18 cellular contexts compared by ENCODE assay signal in the genomic region with DNA sequence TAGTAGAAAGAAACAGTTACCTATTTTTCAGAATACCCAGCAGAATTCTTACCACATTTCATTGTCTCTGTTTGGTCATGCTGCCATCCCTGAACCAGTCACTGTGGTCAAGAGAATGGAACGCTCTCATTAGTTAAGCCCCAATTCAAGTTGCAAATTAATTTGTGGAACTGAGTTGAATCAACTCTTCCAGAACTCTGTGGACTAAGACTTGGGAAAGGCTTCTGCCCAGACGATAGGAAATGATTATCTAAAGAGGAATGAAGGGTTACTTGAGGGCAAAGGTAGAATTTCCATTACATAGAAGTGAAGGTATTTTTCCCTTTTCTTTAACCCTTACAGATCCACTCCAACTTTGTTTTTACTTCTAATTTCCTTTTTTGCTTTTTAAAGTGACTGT.
DNase-seq lines count a peak whose midpoint lies in the region; ATAC-seq, FAIRE-seq and TF ChIP-seq lines count a peak whose summit lies in the region.
"Had no signal": no experiment of that assay in that cellular context is flagged by ENCODE, and none has a peak within 500 bp of the region (broad histone marks: within the 10 kb centered on the region; RNA-seq: fewer than 3 reads in every experiment).

No MANE protein-coding gene starts in this region.

- no peak for TF ChIP-seq POLR2A in A549 (IDR thresholded peaks at IDR 0.05; ENCODE audit: low read length)
- no peak for TF ChIP-seq POLR2A in HCT116 (IDR thresholded peaks at IDR 0.05; ENCODE audit: borderline replicate concordance, extremely low read depth, insufficient read depth, insufficient read length)

- WGBS in A549 (ENCODE audit: missing lambda C conversion rate) = 30% methylated on average over 2 of the region's 2 CpGs
- 53% methylated on average over 2 of the region's 2 CpGs for WGBS in hepatocyte (ENCODE audit: low lambda C conversion rate, missing lambda C conversion rate)

- H3K4me1 ChIP-seq in A549 (0 out of 3 replicates have a peak, but pooled peaks cover 3% of the 10 kb centered on the region), HCT116 (ENCODE audit: control insufficient read depth in 1 of 2, insufficient read depth in 2 of 2, low read length in 2 of 2) (peaks cover 0 to 3% of the 10 kb centered on the region in 2 experiments; a peak in 1 of 4 replicates), hepatocyte (ENCODE audit: insufficient read depth) (no peaks in the 10 kb centered on the region)
- H3K4me1 ChIP-seq: transverse colon had no signal

- H3K27ac ChIP-seq in A549 (0 out of 6 replicates have a peak overlapping the region, but pooled peaks of 1 of the 2 experiments have one; percentile 52), HCT116 (ENCODE audit: low read depth, low read length) (no peak overlapping the region), hepatocyte (peak overlapping the region; percentile 12)
- H3K27ac ChIP-seq: HL-60, transverse colon had no signal

- no peak overlapping the region for H3K9ac ChIP-seq in HCT116 (ENCODE audit: low read length)

- FAIRE-seq in A549 (lab: Jason Lieb, UNC) (no peak), frontal cortex (lab: Jason Lieb, UNC) (no peak)
- FAIRE-seq: GM12892, GM19239 had no signal

- no TSS peak for BruUV-seq in HCT116 (replicated peaks; lab: Mats Ljungman, UMichigan)

- H3K36me3 ChIP-seq in HCT116 (ENCODE audit: control insufficient read depth in 1 of 2, insufficient read depth in 2 of 2, low read length in 2 of 2) = no peaks in the 10 kb centered on the region
- no peaks in the 10 kb centered on the region for H3K36me3 ChIP-seq in hepatocyte (replicated peaks; ENCODE audit: insufficient read depth, low read depth)
- H3K36me3 ChIP-seq: transverse colon had no signal

- H3K27me3 ChIP-seq in HCT116 (ENCODE audit: insufficient read depth, low read length) (no peaks in the 10 kb centered on the region), hepatocyte (no peaks in the 10 kb centered on the region)
- H3K27me3 ChIP-seq: transverse colon had no signal

- no peaks in the 10 kb centered on the region for H3K36me3 Mint-ChIP-seq in activated CD8-positive, alpha-beta memory T cell treated with anti-CD3 and anti-CD28 coated beads, Interleukin-2, amount 10 ng/mL, durations not matched to agents 7 days and 5 days
- peaks cover 4% of the 10 kb centered on the region for H3K36me3 Mint-ChIP-seq in chondrocyte (ENCODE audit: low read depth)

- H3K4me3 ChIP-seq in A549 (no peak overlapping the region), HCT116 (replicated peaks in 1 of 2; ENCODE audit: low read depth in 1 of 2, low read length in 2 of 2) (no peak overlapping the region), hepatocyte (no peak overlapping the region)
- H3K4me3 ChIP-seq: transverse colon had no signal

- H3K9me3 ChIP-seq in A549 (no peaks in the 10 kb centered on the region; the same call in 2 of the 3 replicates), HCT116 (ENCODE audit: control insufficient read depth in 1 of 2, insufficient read depth in 1 of 2, low read depth in 1 of 2, low read length in 2 of 2) (no peaks in the 10 kb centered on the region), hepatocyte (ENCODE audit: low read depth) (no peaks in the 10 kb centered on the region)
- H3K9me3 ChIP-seq: transverse colon had no signal

- H3K27me3 Mint-ChIP-seq in activated CD8-positive, alpha-beta memory T cell treated with anti-CD3 and anti-CD28 coated beads, Interleukin-2, amount 10 ng/mL, durations not matched to agents 7 days and 5 days = no peaks in the 10 kb centered on the region
- no peaks in the 10 kb centered on the region for H3K27me3 Mint-ChIP-seq in chondrocyte (ENCODE audit: low read depth)
- H3K27me3 Mint-ChIP-seq: memory B cell had no signal

- ATAC-seq in A549 (peak in 1 of 2 experiments; percentile 35; a peak in 1 of 6 replicates), HCT116 (no peak)
- no peak for ATAC-seq in activated CD8-positive, alpha-beta memory T cell treated with anti-CD3 and anti-CD28 coated beads, Interleukin-2, amount 10 ng/mL, durations not matched to agents 7 days and 5 days
- ATAC-seq: activated T-cell treated with anti-CD3 and anti-CD28 coated beads, Interleukin-2, amount 50 U/mL, for 4 hours had no signal

- no peak overlapping the region for H3K27ac Mint-ChIP-seq in activated CD8-positive, alpha-beta memory T cell treated with anti-CD3 and anti-CD28 coated beads, Interleukin-2, amount 10 ng/mL, durations not matched to agents 7 days and 5 days
- no peak overlapping the region for H3K27ac Mint-ChIP-seq in chondrocyte (ENCODE audit: unreplicated experiment)
- H3K27ac Mint-ChIP-seq: memory B cell had no signal

- H3K79me2 ChIP-seq in HCT116 (ENCODE audit: insufficient read depth, low read length) (no peaks in the 10 kb centered on the region), hepatocyte (no peaks in the 10 kb centered on the region)

- TF ChIP-seq RAD21 in A549 (conservative IDR thresholded peaks at IDR 0.05 in 1 of 2, IDR thresholded peaks at IDR 0.05 in 1 of 2) (no peak), HCT116 (IDR thresholded peaks at IDR 0.05; ENCODE audit: low read depth) (no peak)

- no peaks in the 10 kb centered on the region for H3K4me1 Mint-ChIP-seq in activated CD8-positive, alpha-beta memory T cell treated with anti-CD3 and anti-CD28 coated beads, Interleukin-2, amount 10 ng/mL, durations not matched to agents 7 days and 5 days
- peaks cover 13% of the 10 kb centered on the region for H3K4me1 Mint-ChIP-seq in chondrocyte (ENCODE audit: low read depth)
- H3K4me1 Mint-ChIP-seq: memory B cell had no signal

- POLR2A ChIA-PET in A549 (lab: Yijun Ruan, JAX) (no interaction called here), HCT116 (lab: Charles Lee) (no interaction called here)

- H2AFZ ChIP-seq in HCT116 (ENCODE audit: low read depth, low read length, poor library complexity, severe bottlenecking) (peak overlapping the region; percentile 5), hepatocyte (no peak overlapping the region)

- RAD21 ChIA-PET in HCT116 (lab: Charles Lee; ENCODE audit: low non-redundant PET in 1 of 2, low total read pairs in 2 of 2, uncharacterized antibody in 2 of 2, unreplicated experiment in 2 of 2) = no interaction called here

- no peak for TF ChIP-seq CTCF in A549 (IDR thresholded peaks at IDR 0.05)
- no peak for TF ChIP-seq CTCF in HCT116 (IDR thresholded peaks at IDR 0.05 in 2 of 3, conservative IDR thresholded peaks at IDR 0.05 in 1 of 3; ENCODE audit: borderline replicate concordance in 1 of 3, insufficient read depth in 1 of 3, low read depth in 2 of 3, low read length in 2 of 3)
- no peak for TF ChIP-seq CTCF in hepatocyte (IDR thresholded peaks at IDR 0.05; ENCODE audit: poor library complexity)
- no peak for TF ChIP-seq CTCF in chondrocyte (IDR thresholded peaks at IDR 0.05)

- no peaks in the 10 kb centered on the region; the same call in 1 of the 2 replicates for H3K9me2 ChIP-seq in HCT116 (ENCODE audit: insufficient read depth)
- H3K9me2 ChIP-seq in hepatocyte (replicated peaks; ENCODE audit: insufficient read depth) = no peaks in the 10 kb centered on the region

- H3K4me2 ChIP-seq in A549 = peak overlapping the region; percentile 42
- no peak overlapping the region for H3K4me2 ChIP-seq in HCT116 (ENCODE audit: low read length)
- no peak overlapping the region for H3K4me2 ChIP-seq in hepatocyte

- CTCF ChIA-PET in A549 (lab: Yijun Ruan, JAX) (no interaction called here), HCT116 (lab: Charles Lee) (no interaction called here)
- CTCF ChIA-PET in activated CD8-positive, alpha-beta memory T cell treated with anti-CD3 and anti-CD28 coated beads, Interleukin-2, amount 10 ng/mL, durations not matched to agents 7 days and 5 days (lab: Charles Lee) = no interaction called here

- intact Hi-C loops in HCT116 (cut with micrococcal nuclease) = no loop called here

- H3K9me3 Mint-ChIP-seq in activated CD8-positive, alpha-beta memory T cell treated with anti-CD3 and anti-CD28 coated beads, Interleukin-2, amount 10 ng/mL, durations not matched to agents 7 days and 5 days (ENCODE audit: low read depth) = no peaks in the 10 kb centered on the region
- H3K9me3 Mint-ChIP-seq in chondrocyte (ENCODE audit: low read depth) = peaks cover 7% of the 10 kb centered on the region

- TF ChIP-seq EP300 in A549 (IDR thresholded peaks at IDR 0.05) = no peak

- H3K4me3 Mint-ChIP-seq in activated CD8-positive, alpha-beta memory T cell treated with anti-CD3 and anti-CD28 coated beads, Interleukin-2, amount 10 ng/mL, durations not matched to agents 7 days and 5 days = no peak overlapping the region
- H3K4me3 Mint-ChIP-seq in chondrocyte (ENCODE audit: unreplicated experiment) = no peak overlapping the region
- H3K4me3 Mint-ChIP-seq: activated T-cell treated with anti-CD3 and anti-CD28 coated beads, Interleukin-2, amount 50 U/mL, for 4 hours; memory B cell had no signal

- DNase-seq in A549 (ENCODE audit: low read depth in 1 of 2, low spot score in 1 of 2) (peak in 1 of 2 experiments; percentile 10), HCT116 (ENCODE audit: low read depth, low spot score) (no peak), amniotic epithelial cell (ENCODE audit: low read depth) (peak; percentile 75), hepatocyte (ENCODE audit: low spot score) (peak; percentile 24), RPMI8226 (no peak), frontal cortex (ENCODE audit: low spot score in 2 of 2) (no peak), chondrocyte (ENCODE audit: low spot score) (no peak)
- no peak for DNase-seq in activated CD8-positive, alpha-beta memory T cell treated with anti-CD3 and anti-CD28 coated beads, Interleukin-2, amount 10 ng/mL, durations not matched to agents 7 days and 5 days
- DNase-seq: activated T-cell treated with anti-CD3 and anti-CD28 coated beads, Interleukin-2, amount 50 U/mL, for 4 hours; amniotic stem cell; DMS53; effector CD8-positive, alpha-beta T cell; stimulated activated CD4-positive, alpha-beta T cell treated with anti-CD3 and anti-CD28 coated beads, Interleukin-1b, Interleukin-23, amount 100 ng/mL, for 48 hours; transverse colon had no signal

- H4K20me1 ChIP-seq in HCT116 (ENCODE audit: insufficient read depth) (no peaks in the 10 kb centered on the region), hepatocyte (ENCODE audit: insufficient read depth, poor library complexity, severe bottlenecking) (no peaks in the 10 kb centered on the region)

TF ChIP-seq in A549, 52 proteins besides CTCF, POLR2A, EP300 and RAD21 (continues in another document):
- no peak for TF ChIP-seq RARB (CRISPR knock-in tag; IDR thresholded peaks at IDR 0.05)
- TF ChIP-seq ZSCAN20 (CRISPR knock-in tag; IDR thresholded peaks at IDR 0.05) = no peak
- TF ChIP-seq, protein P1, sequence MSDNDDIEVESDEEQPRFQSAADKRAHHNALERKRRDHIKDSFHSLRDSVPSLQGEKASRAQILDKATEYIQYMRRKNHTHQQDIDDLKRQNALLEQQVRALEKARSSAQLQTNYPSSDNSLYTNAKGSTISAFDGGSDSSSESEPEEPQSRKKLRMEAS (IDR thresholded peaks at IDR 0.05) = no peak

TF ChIP-seq in HCT116, 20 proteins besides CTCF, POLR2A, EP300 and RAD21:
- TF ChIP-seq POLR2AphosphoS5 (IDR thresholded peaks at IDR 0.05; ENCODE audit: low read depth, low read length) (no peak), ZFX (IDR thresholded peaks at IDR 0.05) (no peak)
TF ChIP-seq in HCT116: peak in this region for 0.

Comparison
In these comparisons a context has a peak if more than half of its experiments do, and no peak if none do; other contexts are left out.
1. DNase-seq: peak in amniotic epithelial cell (single experiment) and hepatocyte (single experiment); none in HCT116 (single experiment), RPMI8226 (single experiment), activated CD8-positive, alpha-beta memory T cell treated with anti-CD3 and anti-CD28 coated beads, Interleukin-2, amount 10 ng/mL, durations not matched to agents 7 days and 5 days (single experiment), frontal cortex (0 of 2) and chondrocyte (single experiment).